Comparison of ENCODE assay signal across 8 cellular contexts in genomic region chr11:105609832-105610781, GRCh38. TPM values are rescaled to one million over a fixed set of nuclear protein-coding genes. Genes with fewer than 3 reads are reported as not detected.
DNase-seq lines count a peak whose midpoint lies in the region; ATAC-seq, FAIRE-seq and TF ChIP-seq lines count a peak whose summit lies in the region.

Gene GRIA4, plus strand, starts transcription at chr11:105610073. Its CDS starts 925 bp downstream, at chr11:105610998.

- ATAC-seq in GM19035 (IDR thresholded peaks at IDR 0.05; ENCODE audit: unreplicated experiment), result peak; percentile 5
- no peak for ATAC-seq in HG03571 (IDR thresholded peaks at IDR 0.05; ENCODE audit: unreplicated experiment)
- ATAC-seq in GM21717 (IDR thresholded peaks at IDR 0.05; ENCODE audit: unreplicated experiment), result no peak

- H3K9ac ChIP-seq in keratinocyte (ENCODE audit: control insufficient read depth, extremely low read depth, insufficient read depth, low read length), result no peak within 1 kb of the TSS

- H3K27me3 ChIP-seq in keratinocyte (ENCODE audit: control insufficient read depth, extremely low read depth, insufficient read depth, low read length), result peaks cover 35% of the 10 kb centered on the region

- no peaks in the 10 kb centered on the region for H3K79me2 ChIP-seq in keratinocyte (ENCODE audit: control insufficient read depth, insufficient read depth, low read length)

- no peak within 1 kb of the TSS for H3K27ac ChIP-seq in keratinocyte (ENCODE audit: control insufficient read depth, insufficient read depth, low read length)

- H3K36me3 ChIP-seq in keratinocyte (ENCODE audit: control insufficient read depth in 2 of 2, extremely low read depth in 1 of 2, insufficient read depth in 2 of 2, low read length in 2 of 2), result no peaks in the 10 kb centered on the region

- no peaks in the 10 kb centered on the region for H3K9me1 ChIP-seq in keratinocyte (ENCODE audit: control insufficient read depth, extremely low read depth, insufficient read depth, low read length)

- peak within 1 kb of the TSS; percentile 36 for H2AFZ ChIP-seq in keratinocyte (ENCODE audit: control insufficient read depth, low read length)

- TF ChIP-seq CTCF in keratinocyte (optimal IDR thresholded peaks at IDR 0.05 in 1 of 3, IDR thresholded peaks at IDR 0.05 in 1 of 3, conservative IDR thresholded peaks at IDR 0.05 in 1 of 3; ENCODE audit: extremely low read depth in 1 of 3, insufficient read depth in 2 of 3, low read length in 3 of 3), result no peak

- peaks cover 13% of the 10 kb centered on the region for H3K4me1 ChIP-seq in keratinocyte (ENCODE audit: control insufficient read depth, extremely low read depth, insufficient read depth, low read length)

- DNase-seq in NCI-H510A (lab: John Stamatoyannopoulos, UW) (peak; percentile 60), cerebellar nuclear complex (lab: John Stamatoyannopoulos, UW) (peak; percentile 49 to 62), keratinocyte (ENCODE audit: low read depth, low spot score) (no peak), DMS79 (lab: John Stamatoyannopoulos, UW) (no peak)
- peak; percentile 26 for DNase-seq in stimulated activated CD8-positive, alpha-beta memory T cell treated with anti-CD3 and anti-CD28 coated beads, Interleukin-4, amount 100 ng/mL, for 48 hours

- dilution Hi-C loops in keratinocyte (cut with MboI; ENCODE audit: extremely low pct_ligation_motif_present, low sequenced_read_pairs), result no loop called here

- H3K9me3 ChIP-seq in keratinocyte (ENCODE audit: control insufficient read depth, low read depth, low read length), result no peaks in the 10 kb centered on the region

- no peak for FAIRE-seq in keratinocyte (lab: Jason Lieb, UNC)

- H3K4me2 ChIP-seq in keratinocyte (ENCODE audit: control insufficient read depth, extremely low read depth, insufficient read depth, low read depth, low read length), result peak within 1 kb of the TSS; percentile 49

- H4K20me1 ChIP-seq in keratinocyte (ENCODE audit: control insufficient read depth, extremely low read depth, insufficient read depth, low read length), result no peaks in the 10 kb centered on the region

- H3K4me3 ChIP-seq in keratinocyte (ENCODE audit: control insufficient read depth in 2 of 3, extremely low read depth in 1 of 3, insufficient read depth in 2 of 3, low read depth in 1 of 3, low read length in 3 of 3), result peak within 1 kb of the TSS in 1 of 3 experiments; percentile 27

RNA-seq across cellular contexts. Expression of gene GRIA4, which starts in this region (rescaled TPM):
- polyA plus RNA-seq in keratinocyte, result not detected in 3 replicates
- not detected for polyA plus RNA-seq in keratinocyte (2011; ENCODE audit: low read depth)
- not detected in 2 replicates for polyA plus RNA-seq in keratinocyte (2011; cell fraction: cytosol; rRNA removed)
- not detected in 2 replicates for polyA plus RNA-seq in keratinocyte (2011; cell fraction: nucleus; rRNA removed)
- not detected in 2 replicates for polyA plus RNA-seq in keratinocyte (2012; ENCODE audit: low replicate concordance)
- polyA minus RNA-seq in keratinocyte, result not detected in 3 replicates
- polyA minus RNA-seq in keratinocyte (2011; cell fraction: cytosol; rRNA and poly(A)+ RNA removed), result not detected
- not detected in 2 replicates for polyA minus RNA-seq in keratinocyte (2011; cell fraction: nucleus; rRNA and poly(A)+ RNA removed)

Comparison
In these comparisons a context has a peak if more than half of its experiments do, and no peak if none do; other contexts are left out.
1. DNase-seq: peak in NCI-H510A (single experiment), cerebellar nuclear complex (2 of 2) and stimulated activated CD8-positive, alpha-beta memory T cell treated with anti-CD3 and anti-CD28 coated beads, Interleukin-4, amount 100 ng/mL, for 48 hours (single experiment); none in keratinocyte (single experiment) and DMS79 (single experiment).